ENCODE assay signal across 21 cellular contexts in genomic region chr10:105024184-105024583, GRCh38.
A peak's percentile ranks its signal among the peaks of the same experiment; 100 is the strongest.
DNase-seq lines count a peak whose midpoint lies in the region; ATAC-seq, FAIRE-seq and TF ChIP-seq lines count a peak whose summit lies in the region.
"Had no signal": no experiment of that assay in that cellular context is flagged by ENCODE, and none has a peak within 500 bp of the region (broad histone marks: within the 10 kb centered on the region; RNA-seq: fewer than 3 reads in every experiment).

No MANE protein-coding gene starts in this region.

- no peaks in the 10 kb centered on the region for H3K9me3 Mint-ChIP-seq in GM23338

- H3K36me3 Mint-ChIP-seq in GM23338 (ENCODE audit: low read depth): no peaks in the 10 kb centered on the region
- H3K36me3 Mint-ChIP-seq: CD4-positive, alpha-beta memory T cell had no signal

- H3K14ac ChIP-seq in H1 (ENCODE audit: insufficient read length): no peak overlapping the region
- no peak overlapping the region for H3K14ac ChIP-seq in mesenchymal stem cell (ENCODE audit: low read length in 2 of 2)

- H2BK12ac ChIP-seq in H1 (ENCODE audit: low read depth, low read length) (no peak overlapping the region), mesenchymal stem cell (ENCODE audit: low read length in 2 of 2) (no peak overlapping the region)

- H3K27ac Mint-ChIP-seq in GM23338: no peak overlapping the region
- H3K27ac Mint-ChIP-seq: CD4-positive, alpha-beta memory T cell had no signal

- no peak for TF ChIP-seq POLR2A in H1 (IDR thresholded peaks at IDR 0.05; ENCODE audit: control extremely low read depth in 1 of 2, low read depth in 2 of 2, low read length in 2 of 2)

- POLR2A ChIA-PET in H1 (lab: Charles Lee; ENCODE audit: partially characterized antibody): no interaction called here

- H3K27me3 ChIP-seq in GM23338 (ENCODE audit: insufficient read depth) (no peaks in the 10 kb centered on the region), H1 (replicated peaks in 1 of 4; ENCODE audit: control insufficient read depth in 3 of 4, extremely low read depth in 1 of 4, insufficient read depth in 3 of 4, low read length in 3 of 4) (no peaks in the 10 kb centered on the region), mesenchymal stem cell (ENCODE audit: control insufficient read depth in 1 of 2, insufficient read depth in 1 of 2, low read length in 2 of 2) (no peaks in the 10 kb centered on the region)
- H3K27me3 ChIP-seq: BLaER1 had no signal

- no peak overlapping the region for H2BK120ac ChIP-seq in H1 (replicated peaks; ENCODE audit: low read depth, low read length)
- H2BK120ac ChIP-seq in mesenchymal stem cell (ENCODE audit: low read depth, low read length): no peak overlapping the region

- H3K23ac ChIP-seq in H1 (ENCODE audit: insufficient read length) (no peak overlapping the region), mesenchymal stem cell (ENCODE audit: low read length in 2 of 2) (no peak overlapping the region)

- H4K8ac ChIP-seq in H1 (ENCODE audit: extremely low read depth, insufficient read depth, low read length) (no peak overlapping the region), mesenchymal stem cell (ENCODE audit: low read length) (no peak overlapping the region)

- H3K27ac ChIP-seq in GM23338 (ENCODE audit: low read depth) (no peak overlapping the region), H1 (ENCODE audit: low read depth, low read length) (no peak overlapping the region), mesenchymal stem cell (ENCODE audit: low read length, poor library complexity, severe bottlenecking) (no peak overlapping the region)
- H3K27ac ChIP-seq: A549, BLaER1, GM23248, PC-9, RWPE1 had no signal

- no peak for TF ChIP-seq EP300 in H1 (IDR thresholded peaks at IDR 0.05; ENCODE audit: borderline replicate concordance in 1 of 2, low read depth in 2 of 2, low read length in 2 of 2)

- no peak overlapping the region for H3K4me3 Mint-ChIP-seq in GM23338
- H3K4me3 Mint-ChIP-seq: CD4-positive, alpha-beta memory T cell had no signal

- H3K4me1 ChIP-seq in GM23338 (ENCODE audit: insufficient read depth): peaks cover 28% of the 10 kb centered on the region
- H3K4me1 ChIP-seq in H1 (replicated peaks in 1 of 4; ENCODE audit: control insufficient read depth in 3 of 4, insufficient read depth in 4 of 4, low read length in 3 of 4): peaks cover 0 to 18% (median 8%) of the 10 kb centered on the region in 4 experiments; a peak in 2 of 7 replicates
- H3K4me1 ChIP-seq in mesenchymal stem cell (ENCODE audit: control insufficient read depth, insufficient read depth, low read depth, low read length): no peaks in the 10 kb centered on the region
- H3K4me1 ChIP-seq: A549 had no signal

- DNase-seq in GM23338 (ENCODE audit: low spot score): peak; percentile 25
- peak; percentile 93 for DNase-seq in NCI-H146 treated with DMSO at 0.1 percent for 48 hours (lab: John Stamatoyannopoulos, UW; ENCODE audit: unreplicated experiment)
- DNase-seq in H1 (ENCODE audit: low read depth in 1 of 2, low spot score in 2 of 2): no peak
- no peak for DNase-seq in mesenchymal stem cell
- DNase-seq in NCI-H128 (lab: John Stamatoyannopoulos, UW; ENCODE audit: unreplicated experiment): no peak
- DNase-seq in Ammon's horn (ENCODE audit: low spot score): no peak
- no peak for DNase-seq in sciatic nerve (ENCODE audit: low spot score)
- DNase-seq: CD4-positive, alpha-beta memory T cell; DMS153; GDM1; GM23248; Kasumi-1; MM.1S; NCI-H1092; NCI-H2029; NCI-H510A; PC-9; SIG-M5 had no signal

- H3K4me3 ChIP-seq in GM23338 (no peak overlapping the region), H1 (ENCODE audit: extremely low read depth in 1 of 4, insufficient read depth in 2 of 4, low read depth in 3 of 4, low read length in 4 of 4) (no peak overlapping the region; a peak in 1 of 8 replicates), mesenchymal stem cell (ENCODE audit: insufficient read depth in 1 of 2, low read depth in 1 of 2, low read length in 2 of 2) (no peak overlapping the region)
- H3K4me3 ChIP-seq: A549, BLaER1, GM23248, PC-9 had no signal

- H4K91ac ChIP-seq in H1 (replicated peaks; ENCODE audit: insufficient read length, low read length): no peak overlapping the region
- H4K91ac ChIP-seq in mesenchymal stem cell (ENCODE audit: low read length): no peak overlapping the region

- CTCF ChIA-PET in H1 (lab: Charles Lee; ENCODE audit: partially characterized antibody): interaction anchor here (0.6 to 1.8 kb wide), 6 partner anchors 14 to 409 kb away, joined by 3 to 6 read pairs (median 4); no protein-coding TSS in a partner anchor

- H3K79me1 ChIP-seq in H1 (ENCODE audit: low read depth, low read length) (no peaks in the 10 kb centered on the region), mesenchymal stem cell (replicated peaks; ENCODE audit: low read length, poor library complexity, severe bottlenecking) (no peaks in the 10 kb centered on the region)

- FAIRE-seq in H1 (lab: Jason Lieb, UNC): peak; percentile 62
- FAIRE-seq: A549 had no signal

- H3K36me3 ChIP-seq in GM23338 (ENCODE audit: insufficient read depth): no peaks in the 10 kb centered on the region
- H3K36me3 ChIP-seq in H1 (ENCODE audit: control insufficient read depth in 2 of 4, insufficient read depth in 4 of 4, low read length in 3 of 4): no peaks in the 10 kb centered on the region
- no peaks in the 10 kb centered on the region for H3K36me3 ChIP-seq in mesenchymal stem cell (ENCODE audit: control insufficient read depth in 1 of 2, insufficient read depth in 2 of 2, low read depth in 1 of 2, low read length in 2 of 2)
- H3K36me3 ChIP-seq: BLaER1 had no signal

- no peak overlapping the region for H3K9ac ChIP-seq in H1 (replicated peaks in 1 of 4; ENCODE audit: extremely low read depth in 1 of 4, low read depth in 3 of 4, low read length in 3 of 4)
- peak overlapping the region; percentile 56 for H3K9ac ChIP-seq in mesenchymal stem cell (ENCODE audit: low read length)
- H3K9ac ChIP-seq: BLaER1, GM23248 had no signal

- no peak for TF ChIP-seq RAD21 in H1 (IDR thresholded peaks at IDR 0.05 in 1 of 2, conservative IDR thresholded peaks at IDR 0.05 in 1 of 2; ENCODE audit: low read depth in 2 of 2, low read length in 2 of 2)

- no peaks in the 10 kb centered on the region for H3F3A ChIP-seq in GM23338 (replicated peaks; ENCODE audit: low read depth)

- ATAC-seq in GM23338 (peak; percentile 52), sciatic nerve (no peak)
- ATAC-seq: A549 had no signal

- peaks cover 10% of the 10 kb centered on the region for H3K9me2 ChIP-seq in GM23338 (ENCODE audit: insufficient read depth)

- H4K5ac ChIP-seq in H1 (ENCODE audit: insufficient read length, low read depth, low read length): no peak overlapping the region

- no peak overlapping the region for H2AK5ac ChIP-seq in H1 (ENCODE audit: low read depth, low read length)
- no peak overlapping the region for H2AK5ac ChIP-seq in mesenchymal stem cell (ENCODE audit: low read length, severe bottlenecking)

- H3K9me3 ChIP-seq in H1 (ENCODE audit: insufficient read depth in 2 of 2, low read depth in 1 of 2, low read length in 1 of 2) (no peaks in the 10 kb centered on the region), mesenchymal stem cell (ENCODE audit: control insufficient read depth, low read length) (no peaks in the 10 kb centered on the region)
- H3K9me3 ChIP-seq: A549, BLaER1 had no signal

- H3K4me2 ChIP-seq in GM23338 (peak overlapping the region; percentile 25; the same call in 1 of the 2 replicates), H1 (ENCODE audit: insufficient read depth in 1 of 2, low read depth in 2 of 2, low read length in 2 of 2) (peak overlapping the region; percentile 19 to 27; a peak in 2 of 4 replicates), mesenchymal stem cell (ENCODE audit: low read length, poor library complexity, severe bottlenecking) (no peak overlapping the region)
- H3K4me2 ChIP-seq: A549, BLaER1, PC-9 had no signal

- TF ChIP-seq CTCF in GM23338 (conservative IDR thresholded peaks at IDR 0.05; ENCODE audit: low read depth in 2 of 2): 0 out of 4 replicates have a peak, but pooled peaks of 1 of the 2 experiments have one; percentile 8
- TF ChIP-seq CTCF in H1 (IDR thresholded peaks at IDR 0.05; ENCODE audit: control extremely low read depth in 1 of 3, insufficient read depth in 1 of 3, low read depth in 1 of 3, low read length in 3 of 3): peak in 1 of 3 experiments; percentile 16; a peak in 1 of 4 replicates

- H2AFZ ChIP-seq in GM23338 (no peak overlapping the region), H1 (ENCODE audit: low read length) (no peak overlapping the region), mesenchymal stem cell (ENCODE audit: low read depth, low read length) (no peak overlapping the region)
- H2AFZ ChIP-seq: GM23248, PC-9 had no signal

- H3K23me2 ChIP-seq in H1 (ENCODE audit: low read depth, low read length): no peaks in the 10 kb centered on the region; the same call in 1 of the 2 replicates

- no peaks in the 10 kb centered on the region for H3K27me3 Mint-ChIP-seq in GM23338 (ENCODE audit: insufficient read depth, low read depth, poor library complexity)

- no peak overlapping the region for H3K18ac ChIP-seq in H1 (ENCODE audit: extremely low read depth, low read length)
- H3K18ac ChIP-seq in mesenchymal stem cell (ENCODE audit: low read depth in 1 of 2, low read length in 2 of 2): no peak overlapping the region

- no peaks in the 10 kb centered on the region for H3K79me2 ChIP-seq in GM23338 (replicated peaks; ENCODE audit: insufficient read depth)
- H3K79me2 ChIP-seq in H1 (ENCODE audit: control insufficient read depth in 1 of 2, insufficient read depth in 2 of 2, low read length in 2 of 2): no peaks in the 10 kb centered on the region

- no peak overlapping the region for H2BK15ac ChIP-seq in H1 (ENCODE audit: low read length)
- H2BK15ac ChIP-seq in mesenchymal stem cell (ENCODE audit: low read depth, poor library complexity, severe bottlenecking): no peak overlapping the region

- no peak overlapping the region for H2BK20ac ChIP-seq in H1 (ENCODE audit: low read length)

- H2BK5ac ChIP-seq in H1 (ENCODE audit: low read depth, low read length) (no peak overlapping the region), mesenchymal stem cell (ENCODE audit: low read depth, low read length, poor library complexity, severe bottlenecking) (no peak overlapping the region)

- H3K4ac ChIP-seq in H1 (replicated peaks; ENCODE audit: insufficient read length, low read depth, low read length): no peak overlapping the region
- H3K4ac ChIP-seq in mesenchymal stem cell (ENCODE audit: low read depth in 1 of 2, low read length in 2 of 2): no peak overlapping the region

- H4K20me1 ChIP-seq in GM23338 (replicated peaks; ENCODE audit: insufficient read depth): no peaks in the 10 kb centered on the region
- no peaks in the 10 kb centered on the region for H4K20me1 ChIP-seq in H1 (replicated peaks in 1 of 2; ENCODE audit: control insufficient read depth in 1 of 2, insufficient read depth in 2 of 2, low read length in 2 of 2)
- H4K20me1 ChIP-seq: BLaER1 had no signal

- peaks cover 26% of the 10 kb centered on the region for H3K4me1 Mint-ChIP-seq in GM23338
- H3K4me1 Mint-ChIP-seq: CD4-positive, alpha-beta memory T cell had no signal

- H3K56ac ChIP-seq in H1 (replicated peaks; ENCODE audit: insufficient read length, low read depth, low read length): no peak overlapping the region

- intact Hi-C loops in sciatic nerve (cut with DNase I): no loop called here

TF ChIP-seq in GM23338, 12 proteins besides CTCF, POLR2A, EP300 and RAD21 (continues in another document):
- TF ChIP-seq ZNF331 (CRISPR knock-in tag; IDR thresholded peaks at IDR 0.05; ENCODE audit: low read depth): no peak

TF ChIP-seq in H1, 55 proteins besides CTCF, POLR2A, EP300 and RAD21 (continues in another document):
- TF ChIP-seq YY1 (IDR thresholded peaks at IDR 0.05; ENCODE audit: low read depth, low read length): no peak

Comparison
In these comparisons a context has a peak if more than half of its experiments do, and no peak if none do; other contexts are left out.
1. DNase-seq: peak in GM23338 (single experiment) and NCI-H146 treated with DMSO at 0.1 percent for 48 hours (single experiment); none in H1 (0 of 2), mesenchymal stem cell (single experiment), NCI-H128 (single experiment), Ammon's horn (single experiment) and sciatic nerve (single experiment).